Comparison of ENCODE assay signal across 1 cellular context in the genomic region with DNA sequence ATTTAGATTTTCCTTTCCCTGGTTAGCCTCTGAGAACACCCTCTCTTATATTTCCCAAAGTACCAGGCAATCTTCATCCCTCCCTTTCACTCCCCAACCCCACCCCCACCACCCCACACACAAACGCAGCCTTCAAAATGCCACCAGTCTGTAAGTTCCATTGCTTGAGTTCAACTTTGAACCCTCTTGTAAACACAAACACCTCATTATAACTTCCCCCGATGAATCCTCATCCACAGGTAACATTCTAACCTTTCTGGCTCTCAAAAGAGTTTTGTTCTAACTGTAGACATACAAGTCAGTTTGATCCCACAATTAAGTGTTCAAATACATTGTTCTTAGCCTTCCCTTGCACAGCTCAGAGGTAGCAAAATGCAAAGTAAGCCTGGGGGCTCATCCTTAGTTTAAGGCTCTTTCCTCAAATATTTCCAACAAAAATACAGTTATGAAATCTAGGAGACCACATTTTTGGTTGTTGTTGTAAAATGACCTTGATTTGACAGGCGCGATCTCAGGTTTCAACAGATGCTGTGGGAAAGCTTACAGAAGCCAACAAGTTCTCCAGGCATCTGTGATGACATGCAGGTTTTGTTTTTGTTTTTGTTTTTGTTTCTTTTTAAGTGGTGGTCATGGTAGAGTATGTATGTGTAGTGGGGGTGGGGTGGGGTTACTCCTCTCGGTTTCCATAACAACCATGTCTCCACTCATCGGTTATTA.
TF ChIP-seq lines count a peak whose summit lies in the region.

No MANE protein-coding gene starts in this region.

TF ChIP-seq in H1, 55 proteins besides CTCF, POLR2A, EP300 and RAD21:
- peak; percentile 43 to 62; a peak in 1 of 4 replicates for TF ChIP-seq SIN3A (conservative IDR thresholded peaks at IDR 0.05 in 1 of 2, IDR thresholded peaks at IDR 0.05 in 1 of 2; ENCODE audit: low read depth in 1 of 2, low read length in 2 of 2)
- TF ChIP-seq ASH2L (IDR thresholded peaks at IDR 0.05; ENCODE audit: low read length) = no peak
- TF ChIP-seq, protein P1, sequence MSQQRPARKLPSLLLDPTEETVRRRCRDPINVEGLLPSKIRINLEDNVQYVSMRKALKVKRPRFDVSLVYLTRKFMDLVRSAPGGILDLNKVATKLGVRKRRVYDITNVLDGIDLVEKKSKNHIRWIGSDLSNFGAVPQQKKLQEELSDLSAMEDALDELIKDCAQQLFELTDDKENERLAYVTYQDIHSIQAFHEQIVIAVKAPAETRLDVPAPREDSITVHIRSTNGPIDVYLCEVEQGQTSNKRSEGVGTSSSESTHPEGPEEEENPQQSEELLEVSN (IDR thresholded peaks at IDR 0.05) = no peak
- no peak for TF ChIP-seq ZNF274 (IDR thresholded peaks at IDR 0.05; ENCODE audit: borderline replicate concordance, extremely low read depth, low read length)
